ENCODE assay signal across 7 cellular contexts in genomic region chr2:73979021-73979420, GRCh38. TPM values are rescaled to one million over a fixed set of nuclear protein-coding genes. Genes with fewer than 3 reads are reported as not detected.
A peak's percentile ranks its signal among the peaks of the same experiment; 100 is the strongest.
DNase-seq lines count a peak whose midpoint lies in the region; ATAC-seq and TF ChIP-seq lines count a peak whose summit lies in the region.

No MANE protein-coding gene starts in this region.

- peak; percentile 81 for DNase-seq in GM23338 (ENCODE audit: low spot score)
- peak; percentile 87 for DNase-seq in activated CD4-positive, alpha-beta T cell treated with anti-CD3 and anti-CD28 coated beads, Interleukin-2, amount 10 ng/mL, durations not matched to agents 24 days and 14 days
- DNase-seq in stimulated activated naive CD4-positive, alpha-beta T cell treated with Interleukin-2 at 50 U/mL for 16 hours (lab: John Stamatoyannopoulos, UW) = peak; percentile 59
- DNase-seq in colonic mucosa = no peak

- peaks cover 17% of the 10 kb centered on the region for H3F3A ChIP-seq in GM23338 (replicated peaks; ENCODE audit: low read depth)

- no peaks in the 10 kb centered on the region for H3K9me2 ChIP-seq in GM23338 (ENCODE audit: insufficient read depth)

- no peaks in the 10 kb centered on the region for H3K79me2 ChIP-seq in GM23338 (replicated peaks; ENCODE audit: insufficient read depth)

- no peak overlapping the region for H3K27ac Mint-ChIP-seq in GM23338
- H3K27ac Mint-ChIP-seq in activated CD4-positive, alpha-beta T cell treated with anti-CD3 and anti-CD28 coated beads, Interleukin-2, amount 10 ng/mL, durations not matched to agents 24 days and 14 days = peak overlapping the region; percentile 78
- peak overlapping the region; percentile 59 for H3K27ac Mint-ChIP-seq in dendritic cell treated with granulocyte-macrophage colony-stimulating factor and Interleukin-4, amounts not matched to agents 40 ng/mL and 50 ng/mL, for 4 days

- H3K27me3 ChIP-seq in GM23338 (ENCODE audit: insufficient read depth) (peaks cover 50% of the 10 kb centered on the region), colonic mucosa (no peaks in the 10 kb centered on the region)

- intact Hi-C loops in activated CD4-positive, alpha-beta T cell treated with anti-CD3 and anti-CD28 coated beads, Interleukin-2, amount 10 ng/mL, durations not matched to agents 24 days and 14 days (cut with micrococcal nuclease) = loop anchor here (1.0 to 2.0 kb wide), 4 partner anchors 8 to 148 kb away; no protein-coding TSS in a partner anchor
- intact Hi-C loops in dendritic cell treated with granulocyte-macrophage colony-stimulating factor and Interleukin-4, amounts not matched to agents 40 ng/mL and 50 ng/mL, for 4 days (cut with micrococcal nuclease) = no loop called here
- intact Hi-C loops in colonic mucosa (cut with DNase I) = no loop called here

- H2AFZ ChIP-seq in GM23338 = no peak overlapping the region

- H3K4me1 ChIP-seq in GM23338 (ENCODE audit: insufficient read depth) = peaks cover 30% of the 10 kb centered on the region
- H3K4me1 ChIP-seq in colonic mucosa = peaks cover 17% of the 10 kb centered on the region

- no peaks in the 10 kb centered on the region for H4K20me1 ChIP-seq in GM23338 (replicated peaks; ENCODE audit: insufficient read depth)

- TF ChIP-seq CTCF in GM23338 (conservative IDR thresholded peaks at IDR 0.05; ENCODE audit: low read depth in 2 of 2) (no peak), colonic mucosa (IDR thresholded peaks at IDR 0.05) (no peak)

- H3K36me3 Mint-ChIP-seq in GM23338 (ENCODE audit: low read depth) = no peaks in the 10 kb centered on the region
- H3K36me3 Mint-ChIP-seq in activated CD4-positive, alpha-beta T cell treated with anti-CD3 and anti-CD28 coated beads, Interleukin-2, amount 10 ng/mL, durations not matched to agents 24 days and 14 days (ENCODE audit: low read depth) = peaks cover 5% of the 10 kb centered on the region
- H3K36me3 Mint-ChIP-seq in dendritic cell treated with granulocyte-macrophage colony-stimulating factor and Interleukin-4, amounts not matched to agents 40 ng/mL and 50 ng/mL, for 4 days (ENCODE audit: low read depth) = peaks cover 21% of the 10 kb centered on the region

- H3K36me3 ChIP-seq in GM23338 (ENCODE audit: insufficient read depth) (no peaks in the 10 kb centered on the region), colonic mucosa (no peaks in the 10 kb centered on the region)

- H3K27me3 Mint-ChIP-seq in GM23338 (ENCODE audit: insufficient read depth, low read depth, poor library complexity) = peaks cover 50% of the 10 kb centered on the region
- peaks cover 9% of the 10 kb centered on the region for H3K27me3 Mint-ChIP-seq in activated CD4-positive, alpha-beta T cell treated with anti-CD3 and anti-CD28 coated beads, Interleukin-2, amount 10 ng/mL, durations not matched to agents 24 days and 14 days
- peaks cover 3% of the 10 kb centered on the region for H3K27me3 Mint-ChIP-seq in dendritic cell treated with granulocyte-macrophage colony-stimulating factor and Interleukin-4, amounts not matched to agents 40 ng/mL and 50 ng/mL, for 4 days

- peaks cover 42% of the 10 kb centered on the region for H3K4me1 Mint-ChIP-seq in GM23338
- peaks cover 68% of the 10 kb centered on the region for H3K4me1 Mint-ChIP-seq in activated CD4-positive, alpha-beta T cell treated with anti-CD3 and anti-CD28 coated beads, Interleukin-2, amount 10 ng/mL, durations not matched to agents 24 days and 14 days
- peaks cover 79% of the 10 kb centered on the region for H3K4me1 Mint-ChIP-seq in dendritic cell treated with granulocyte-macrophage colony-stimulating factor and Interleukin-4, amounts not matched to agents 40 ng/mL and 50 ng/mL, for 4 days (ENCODE audit: low read depth)

- peak; percentile 12 for ATAC-seq in GM23338
- no peak for ATAC-seq in GM21619 (IDR thresholded peaks at IDR 0.05; ENCODE audit: unreplicated experiment)
- ATAC-seq in GM19463 (IDR thresholded peaks at IDR 0.05; ENCODE audit: unreplicated experiment) = no peak

- H3K4me2 ChIP-seq in GM23338 = peak overlapping the region; percentile 22; the same call in 1 of the 2 replicates

- H3K4me3 ChIP-seq in GM23338 (no peak overlapping the region), colonic mucosa (no peak overlapping the region)

- H3K9ac ChIP-seq in colonic mucosa (ENCODE audit: low read depth in 2 of 2, low read length in 2 of 2) = peak overlapping the region in 1 of 2 donors; percentile 56

- H3K9me3 ChIP-seq in colonic mucosa = no peaks in the 10 kb centered on the region

- no peak overlapping the region for H3K27ac ChIP-seq in GM23338 (ENCODE audit: low read depth)
- H3K27ac ChIP-seq in colonic mucosa = no peak overlapping the region

- H3K4me3 Mint-ChIP-seq in GM23338 = no peak overlapping the region
- peak overlapping the region; percentile 65 for H3K4me3 Mint-ChIP-seq in activated CD4-positive, alpha-beta T cell treated with anti-CD3 and anti-CD28 coated beads, Interleukin-2, amount 10 ng/mL, durations not matched to agents 24 days and 14 days
- H3K4me3 Mint-ChIP-seq in dendritic cell treated with granulocyte-macrophage colony-stimulating factor and Interleukin-4, amounts not matched to agents 40 ng/mL and 50 ng/mL, for 4 days = peak overlapping the region; percentile 53

- H3K9me3 Mint-ChIP-seq in GM23338 = no peaks in the 10 kb centered on the region
- H3K9me3 Mint-ChIP-seq in activated CD4-positive, alpha-beta T cell treated with anti-CD3 and anti-CD28 coated beads, Interleukin-2, amount 10 ng/mL, durations not matched to agents 24 days and 14 days = no peaks in the 10 kb centered on the region
- H3K9me3 Mint-ChIP-seq in dendritic cell treated with granulocyte-macrophage colony-stimulating factor and Interleukin-4, amounts not matched to agents 40 ng/mL and 50 ng/mL, for 4 days = no peaks in the 10 kb centered on the region

TF ChIP-seq in GM23338, 12 proteins besides CTCF, POLR2A, EP300 and RAD21:
- TF ChIP-seq REST (IDR thresholded peaks at IDR 0.05; ENCODE audit: unreplicated experiment) (no peak), CREB1 (CRISPR knock-in tag; IDR thresholded peaks at IDR 0.05; ENCODE audit: low read depth) (peak; percentile 6; the same call in 1 of the 2 replicates)
TF ChIP-seq in GM23338: peak in this region for 1.

RNA-seq across cellular contexts. Expression of gene TET3, which starts 5.7 kb away (rescaled TPM):
- 18.3 and 19.9 TPM in 2 replicates for total RNA-seq in GM23338 (2014; rRNA removed; shearing (Covaris generic))
- 3.6 and 3.8 TPM in 2 replicates for polyA plus RNA-seq in GM23338 (2016; fragmentation: Nextera tagmentation; extraction: Ambion mirVana)
- 20.7 and 22.0 TPM in 2 replicates for total RNA-seq in activated CD4-positive, alpha-beta T cell treated with anti-CD3 and anti-CD28 coated beads, Interleukin-2, amount 10 ng/mL, durations not matched to agents 24 days and 14 days
- 10 to 100 TPM; 17.8 to 22.9 TPM for total RNA-seq in colonic mucosa

RNA-seq across cellular contexts. Expression of gene DGUOK, which starts 52.3 kb away (rescaled TPM):
- 57.2 and 68.4 TPM in 2 replicates for total RNA-seq in GM23338 (2014; rRNA removed; shearing (Covaris generic))
- 287 and 292 TPM in 2 replicates for polyA plus RNA-seq in GM23338 (2016; fragmentation: Nextera tagmentation; extraction: Ambion mirVana)
- 88.9 and 94.9 TPM in 2 replicates for total RNA-seq in activated CD4-positive, alpha-beta T cell treated with anti-CD3 and anti-CD28 coated beads, Interleukin-2, amount 10 ng/mL, durations not matched to agents 24 days and 14 days
- total RNA-seq in colonic mucosa = 10 to 100 TPM; 55.0 to 56.3 TPM
